In the genomic region with DNA sequence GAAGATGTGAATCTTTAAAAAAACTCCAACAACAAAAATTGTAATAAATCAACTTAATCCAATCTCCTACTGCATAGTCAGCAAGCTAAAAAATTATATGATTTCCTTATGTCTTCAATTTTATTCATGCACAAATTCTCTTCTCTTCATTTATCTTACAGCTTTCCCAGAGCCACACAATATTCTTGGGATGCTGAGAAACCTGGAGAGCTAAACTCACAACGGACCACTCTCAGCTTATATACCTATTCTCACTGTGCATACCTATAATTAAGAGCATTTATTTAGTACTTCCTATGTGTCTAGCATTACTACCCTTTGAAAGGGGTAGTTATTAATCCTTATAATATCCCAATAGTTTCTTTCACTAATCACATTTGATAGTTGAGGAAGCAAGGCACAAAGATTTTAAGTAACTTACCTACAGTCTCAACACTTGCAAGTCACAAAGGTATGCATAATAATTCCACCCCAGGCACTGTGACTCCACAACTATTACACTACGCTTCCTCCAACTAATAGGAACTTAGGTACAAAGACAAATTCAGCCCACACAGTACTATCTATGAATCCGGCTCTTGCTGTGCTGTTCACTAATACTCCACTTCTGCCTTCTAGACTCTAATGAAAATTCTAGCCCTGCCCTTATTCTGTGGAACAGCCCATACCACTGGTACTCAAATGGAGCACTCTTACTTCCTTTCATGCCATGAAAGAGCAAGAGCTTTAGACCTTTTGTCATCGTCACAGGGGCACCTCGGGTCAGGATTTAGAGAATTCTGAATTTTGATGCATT, we compare ENCODE assay signal across 20 cellular contexts.
"Had no signal": no experiment of that assay in that cellular context is flagged by ENCODE, and none has a peak within 500 bp of the region (broad histone marks: within the 10 kb centered on the region; RNA-seq: fewer than 3 reads in every experiment).

No MANE protein-coding gene starts in this region.

- ATAC-seq: foreskin keratinocyte, left cardiac atrium, lower lobe of right lung, natural killer cell, right cardiac atrium had no signal

- H3K27ac Mint-ChIP-seq: immature natural killer cell, memory B cell, mesothelial cell of epicardium, natural killer cell, type B pancreatic cell had no signal

- H3K4me3 ChIP-seq: left ventricle myocardium inferior, lower lobe of right lung, ovary had no signal

- H3K27ac ChIP-seq: foreskin keratinocyte, left ventricle myocardium inferior, lower lobe of right lung, ovary had no signal

- H3K36me3 ChIP-seq: left ventricle myocardium inferior, lower lobe of right lung, ovary had no signal

- FAIRE-seq: endometrium, keratinocyte, urothelium cell line had no signal

- DNase-seq: effector memory CD4-positive, alpha-beta T cell; foreskin keratinocyte; immature natural killer cell; left cardiac atrium; left ventricle myocardium inferior; lower lobe of right lung; natural killer cell; nucleus accumbens; ovary; right cardiac atrium; small intestine; stimulated activated CD4-positive, alpha-beta T cell treated with anti-CD3 and anti-CD28 coated beads, Interleukin-12 subunit alpha, Interleukin-12 subunit beta, amount 100 ng/mL, for 4 hours; stimulated activated naive CD4-positive, alpha-beta T cell treated with Interleukin-2 at 50 U/mL for 16 hours had no signal

- H3K27me3 ChIP-seq: ovary had no signal

- H3K4me3 Mint-ChIP-seq: immature natural killer cell, memory B cell, mesothelial cell of epicardium, natural killer cell, neural crest cell, type B pancreatic cell had no signal

- H3K9me3 ChIP-seq: left ventricle myocardium inferior, lower lobe of right lung, ovary had no signal

- H3K36me3 Mint-ChIP-seq: immature natural killer cell, memory B cell, mesothelial cell of epicardium, natural killer cell had no signal

- H3K9me3 Mint-ChIP-seq: immature natural killer cell, memory B cell, mesothelial cell of epicardium, natural killer cell, neural crest cell, type B pancreatic cell had no signal
